Comparison of ENCODE assay signal across 34 cellular contexts in the genomic region with DNA sequence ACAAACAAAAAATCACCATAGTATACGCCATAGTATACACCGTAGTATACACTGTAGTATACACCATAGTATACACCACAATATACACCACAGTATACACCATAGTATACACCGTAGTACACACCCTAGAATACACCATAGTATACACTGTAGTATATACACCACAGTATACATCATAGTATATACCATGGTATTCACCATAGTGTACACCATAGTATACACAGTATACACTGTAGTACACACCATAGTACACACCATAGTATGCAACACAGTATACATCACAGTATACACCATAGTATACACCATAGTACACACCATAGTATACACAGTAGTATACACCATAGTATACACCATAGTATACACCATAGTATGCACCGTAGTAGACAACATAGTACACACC.
"Had no signal": no experiment of that assay in that cellular context is flagged by ENCODE, and none has a peak within 500 bp of the region (broad histone marks: within the 10 kb centered on the region; RNA-seq: fewer than 3 reads in every experiment).

No MANE protein-coding gene starts in this region.

- H3K27ac ChIP-seq: brain microvascular endothelial cell, coronary artery, esophagus muscularis mucosa, foreskin keratinocyte had no signal

- H3K36me3 ChIP-seq: brain microvascular endothelial cell, esophagus muscularis mucosa, gastrocnemius medialis had no signal

- H3K4me3 ChIP-seq: coronary artery, dorsolateral prefrontal cortex, esophagus muscularis mucosa, gastrocnemius medialis had no signal

- H3K4me3 Mint-ChIP-seq: activated CD4-positive, alpha-beta memory T cell treated with anti-CD3 and anti-CD28 coated beads for 36 hours; activated CD4-positive, alpha-beta T cell treated with anti-CD3 and anti-CD28 coated beads for 36 hours; activated CD4-positive, alpha-beta T cell treated with anti-CD3 and anti-CD28 coated beads, Interleukin-2, amount 10 ng/mL, durations not matched to agents 24 days and 14 days; activated CD8-positive, alpha-beta memory T cell treated with anti-CD3 and anti-CD28 coated beads, Interleukin-2, amount 10 ng/mL, durations not matched to agents 7 days and 5 days; activated CD8-positive, alpha-beta T cell treated with anti-CD3 and anti-CD28 coated beads, Interleukin-2, amount 10 ng/mL, durations not matched to agents 7 days and 5 days; activated naive CD4-positive, alpha-beta T cell treated with anti-CD3 and anti-CD28 coated beads, Interleukin-2, amount 10 ng/mL, durations not matched to agents 7 days and 5 days; activated naive CD8-positive, alpha-beta T cell treated with anti-CD3 and anti-CD28 coated beads, Interleukin-2, amount 10 ng/mL, durations not matched to agents 7 days and 5 days; activated T-helper 1 cell treated with anti-CD3 and anti-CD28 coated beads, Interleukin-12 subunit alpha, Interleukin-12 subunit beta, Interleukin-2, Interleukin-4 antibody, amounts not matched to agents 30 ng/mL and 10 ng/mL and 1 ng/mL, durations not matched to agents 14 hours and 24 hours and 36 hours; central memory CD8-positive, alpha-beta T cell; dendritic cell treated with granulocyte-macrophage colony-stimulating factor and Interleukin-4, amounts not matched to agents 40 ng/mL and 50 ng/mL, for 4 days; endodermal cell; T-helper 17 cell; T-helper 2 cell treated with Interferon-gamma antibody and Interleukin-4, amounts not matched to agents 5 μg/mL and 100 μg/mL, for 36 hours had no signal

- H3K27me3 Mint-ChIP-seq: activated CD4-positive, alpha-beta memory T cell treated with anti-CD3 and anti-CD28 coated beads for 36 hours; activated CD4-positive, alpha-beta T cell treated with anti-CD3 and anti-CD28 coated beads for 36 hours; activated CD8-positive, alpha-beta memory T cell treated with anti-CD3 and anti-CD28 coated beads, Interleukin-2, amount 10 ng/mL, durations not matched to agents 7 days and 5 days; activated naive CD8-positive, alpha-beta T cell treated with anti-CD3 and anti-CD28 coated beads, Interleukin-2, amount 10 ng/mL, durations not matched to agents 7 days and 5 days; dendritic cell treated with granulocyte-macrophage colony-stimulating factor and Interleukin-4, amounts not matched to agents 40 ng/mL and 50 ng/mL, for 4 days; T-helper 17 cell had no signal

- H3K27me3 ChIP-seq: brain microvascular endothelial cell, foreskin keratinocyte, gastrocnemius medialis had no signal

- H3K36me3 Mint-ChIP-seq: activated CD4-positive, alpha-beta memory T cell treated with anti-CD3 and anti-CD28 coated beads for 36 hours; activated CD8-positive, alpha-beta memory T cell treated with anti-CD3 and anti-CD28 coated beads, Interleukin-2, amount 10 ng/mL, durations not matched to agents 7 days and 5 days; activated naive CD4-positive, alpha-beta T cell treated with anti-CD3 and anti-CD28 coated beads, Interleukin-2, amount 10 ng/mL, durations not matched to agents 7 days and 5 days; activated naive CD4-positive, alpha-beta T cell treated with anti-CD3 and anti-CD28 coated beads, Interleukin-2, amount 50 U/mL, for 72 hours; activated naive CD8-positive, alpha-beta T cell treated with anti-CD3 and anti-CD28 coated beads, Interleukin-2, amount 10 ng/mL, durations not matched to agents 7 days and 5 days had no signal

- H3K4me1 ChIP-seq: esophagus muscularis mucosa, foreskin keratinocyte, gastrocnemius medialis had no signal

- H3K27ac Mint-ChIP-seq: activated CD4-positive, alpha-beta memory T cell treated with anti-CD3 and anti-CD28 coated beads for 36 hours; activated CD4-positive, alpha-beta T cell treated with anti-CD3 and anti-CD28 coated beads for 36 hours; activated CD4-positive, alpha-beta T cell treated with anti-CD3 and anti-CD28 coated beads, Interleukin-2, amount 10 ng/mL, durations not matched to agents 24 days and 14 days; activated CD8-positive, alpha-beta memory T cell treated with anti-CD3 and anti-CD28 coated beads, Interleukin-2, amount 10 ng/mL, durations not matched to agents 7 days and 5 days; activated CD8-positive, alpha-beta T cell treated with anti-CD3 and anti-CD28 coated beads, Interleukin-2, amount 10 ng/mL, durations not matched to agents 7 days and 5 days; activated naive CD4-positive, alpha-beta T cell treated with anti-CD3 and anti-CD28 coated beads, Interleukin-2, amount 10 ng/mL, durations not matched to agents 7 days and 5 days; activated naive CD4-positive, alpha-beta T cell treated with anti-CD3 and anti-CD28 coated beads, Interleukin-2, amount 50 U/mL, for 72 hours; activated naive CD8-positive, alpha-beta T cell treated with anti-CD3 and anti-CD28 coated beads, Interleukin-2, amount 10 ng/mL, durations not matched to agents 7 days and 5 days; activated T-helper 1 cell treated with anti-CD3 and anti-CD28 coated beads, Interleukin-12 subunit alpha, Interleukin-12 subunit beta, Interleukin-2, Interleukin-4 antibody, amounts not matched to agents 30 ng/mL and 10 ng/mL and 1 ng/mL, durations not matched to agents 14 hours and 24 hours and 36 hours; dendritic cell treated with granulocyte-macrophage colony-stimulating factor and Interleukin-4, amounts not matched to agents 40 ng/mL and 50 ng/mL, for 4 days; endodermal cell; T-helper 17 cell; T-helper 2 cell treated with Interferon-gamma antibody and Interleukin-4, amounts not matched to agents 5 μg/mL and 100 μg/mL, for 36 hours had no signal

- H3K4me1 Mint-ChIP-seq: activated CD8-positive, alpha-beta memory T cell treated with anti-CD3 and anti-CD28 coated beads, Interleukin-2, amount 10 ng/mL, durations not matched to agents 7 days and 5 days; activated naive CD8-positive, alpha-beta T cell treated with anti-CD3 and anti-CD28 coated beads, Interleukin-2, amount 10 ng/mL, durations not matched to agents 7 days and 5 days; central memory CD8-positive, alpha-beta T cell; endodermal cell; T-helper 17 cell had no signal

- H3K9me3 Mint-ChIP-seq: activated CD4-positive, alpha-beta memory T cell treated with anti-CD3 and anti-CD28 coated beads for 36 hours; activated CD4-positive, alpha-beta T cell treated with anti-CD3 and anti-CD28 coated beads, Interleukin-2, amount 10 ng/mL, durations not matched to agents 24 days and 14 days; activated naive CD4-positive, alpha-beta T cell treated with anti-CD3 and anti-CD28 coated beads, Interleukin-2, amount 10 ng/mL, durations not matched to agents 7 days and 5 days; activated naive CD4-positive, alpha-beta T cell treated with anti-CD3 and anti-CD28 coated beads, Interleukin-2, amount 50 U/mL, for 72 hours; activated naive CD8-positive, alpha-beta T cell treated with anti-CD3 and anti-CD28 coated beads, Interleukin-2, amount 10 ng/mL, durations not matched to agents 7 days and 5 days; activated T-helper 1 cell treated with anti-CD3 and anti-CD28 coated beads, Interleukin-12 subunit alpha, Interleukin-12 subunit beta, Interleukin-2, Interleukin-4 antibody, amounts not matched to agents 30 ng/mL and 10 ng/mL and 1 ng/mL, durations not matched to agents 14 hours and 24 hours and 36 hours; central memory CD8-positive, alpha-beta T cell had no signal

- FAIRE-seq: astrocyte, bronchial epithelial cell had no signal

- DNase-seq: activated CD4-positive, alpha-beta memory T cell treated with anti-CD3 and anti-CD28 coated beads for 36 hours; activated CD4-positive, alpha-beta T cell treated with anti-CD3 and anti-CD28 coated beads for 36 hours; activated CD4-positive, CD25-positive, alpha-beta regulatory T cell; activated CD4-positive, CD25-positive, alpha-beta regulatory T cell treated with anti-CD3 and anti-CD28 coated beads, Interleukin-2, amount 50 U/mL, for 72 hours; activated CD8-positive, alpha-beta memory T cell treated with anti-CD3 and anti-CD28 coated beads, Interleukin-2, amount 10 ng/mL, durations not matched to agents 7 days and 5 days; activated CD8-positive, alpha-beta memory T cell treated with anti-CD3 and anti-CD28 coated beads, Interleukin-2, amount 50 U/mL, for 4 hours; activated CD8-positive, alpha-beta T cell treated with anti-CD3 and anti-CD28 coated beads, Interleukin-2, amount 10 ng/mL, durations not matched to agents 7 days and 5 days; activated gamma-delta T cell; activated naive CD4-positive, alpha-beta T cell; activated naive CD4-positive, alpha-beta T cell treated with anti-CD3 and anti-CD28 coated beads, Interleukin-2, amount 10 ng/mL, durations not matched to agents 7 days and 5 days; activated naive CD8-positive, alpha-beta T cell treated with anti-CD3 and anti-CD28 coated beads, Interleukin-2, amount 10 ng/mL, durations not matched to agents 7 days and 5 days; activated T-cell treated with anti-CD3 and anti-CD28 coated beads, Interleukin-2, amount 50 U/mL, for 1 hour; activated T-cell treated with anti-CD3 and anti-CD28 coated beads, Interleukin-2, amount 50 U/mL, for 48 hours; amniotic stem cell; anterior cingulate cortex; brain microvascular endothelial cell; dorsolateral prefrontal cortex; effector memory CD4-positive, alpha-beta T cell; endodermal cell; foreskin keratinocyte; gastrocnemius medialis; T-helper 1 cell; T-helper 17 cell; T1000 had no signal

- H3K9me3 ChIP-seq: esophagus muscularis mucosa, gastrocnemius medialis had no signal

- ATAC-seq: activated CD4-positive, alpha-beta T cell treated with anti-CD3 and anti-CD28 coated beads for 36 hours; activated CD8-positive, alpha-beta memory T cell treated with anti-CD3 and anti-CD28 coated beads, Interleukin-2, amount 10 ng/mL, durations not matched to agents 7 days and 5 days; activated CD8-positive, alpha-beta T cell treated with anti-CD3 and anti-CD28 coated beads, Interleukin-2, amount 10 ng/mL, durations not matched to agents 7 days and 5 days; activated naive CD4-positive, alpha-beta T cell treated with anti-CD3 and anti-CD28 coated beads, Interleukin-2, amount 50 U/mL, for 72 hours; foreskin keratinocyte; gastrocnemius medialis; T-helper 17 cell had no signal
